1 cellular context compared by ENCODE assay signal in genomic region chr17:29369831-29370735, GRCh38.
TF ChIP-seq lines count a peak whose summit lies in the region.

No MANE protein-coding gene starts in this region.

TF ChIP-seq in WTC11, 78 proteins besides CTCF, POLR2A, EP300 and RAD21 (continued from another document):
- TF ChIP-seq ARID4B (CRISPR knock-in tag; IDR thresholded peaks at IDR 0.05; ENCODE audit: borderline replicate concordance) (peak; percentile 31; the same call in 1 of the 2 replicates), MYBL2 (CRISPR knock-in tag; IDR thresholded peaks at IDR 0.05) (no peak), ZNF416 (CRISPR knock-in tag; IDR thresholded peaks at IDR 0.05) (no peak), ZNF423 (CRISPR knock-in tag; IDR thresholded peaks at IDR 0.05) (no peak), ATF1 (CRISPR knock-in tag; IDR thresholded peaks at IDR 0.05) (no peak), ZNF512 (CRISPR knock-in tag; IDR thresholded peaks at IDR 0.05; ENCODE audit: borderline replicate concordance) (no peak), GRHL2 (CRISPR knock-in tag; IDR thresholded peaks at IDR 0.05; ENCODE audit: insufficient replicate concordance, severe bottlenecking) (no peak), SMAD4 (CRISPR knock-in tag; IDR thresholded peaks at IDR 0.05) (no peak)
- TF ChIP-seq, protein P1, sequence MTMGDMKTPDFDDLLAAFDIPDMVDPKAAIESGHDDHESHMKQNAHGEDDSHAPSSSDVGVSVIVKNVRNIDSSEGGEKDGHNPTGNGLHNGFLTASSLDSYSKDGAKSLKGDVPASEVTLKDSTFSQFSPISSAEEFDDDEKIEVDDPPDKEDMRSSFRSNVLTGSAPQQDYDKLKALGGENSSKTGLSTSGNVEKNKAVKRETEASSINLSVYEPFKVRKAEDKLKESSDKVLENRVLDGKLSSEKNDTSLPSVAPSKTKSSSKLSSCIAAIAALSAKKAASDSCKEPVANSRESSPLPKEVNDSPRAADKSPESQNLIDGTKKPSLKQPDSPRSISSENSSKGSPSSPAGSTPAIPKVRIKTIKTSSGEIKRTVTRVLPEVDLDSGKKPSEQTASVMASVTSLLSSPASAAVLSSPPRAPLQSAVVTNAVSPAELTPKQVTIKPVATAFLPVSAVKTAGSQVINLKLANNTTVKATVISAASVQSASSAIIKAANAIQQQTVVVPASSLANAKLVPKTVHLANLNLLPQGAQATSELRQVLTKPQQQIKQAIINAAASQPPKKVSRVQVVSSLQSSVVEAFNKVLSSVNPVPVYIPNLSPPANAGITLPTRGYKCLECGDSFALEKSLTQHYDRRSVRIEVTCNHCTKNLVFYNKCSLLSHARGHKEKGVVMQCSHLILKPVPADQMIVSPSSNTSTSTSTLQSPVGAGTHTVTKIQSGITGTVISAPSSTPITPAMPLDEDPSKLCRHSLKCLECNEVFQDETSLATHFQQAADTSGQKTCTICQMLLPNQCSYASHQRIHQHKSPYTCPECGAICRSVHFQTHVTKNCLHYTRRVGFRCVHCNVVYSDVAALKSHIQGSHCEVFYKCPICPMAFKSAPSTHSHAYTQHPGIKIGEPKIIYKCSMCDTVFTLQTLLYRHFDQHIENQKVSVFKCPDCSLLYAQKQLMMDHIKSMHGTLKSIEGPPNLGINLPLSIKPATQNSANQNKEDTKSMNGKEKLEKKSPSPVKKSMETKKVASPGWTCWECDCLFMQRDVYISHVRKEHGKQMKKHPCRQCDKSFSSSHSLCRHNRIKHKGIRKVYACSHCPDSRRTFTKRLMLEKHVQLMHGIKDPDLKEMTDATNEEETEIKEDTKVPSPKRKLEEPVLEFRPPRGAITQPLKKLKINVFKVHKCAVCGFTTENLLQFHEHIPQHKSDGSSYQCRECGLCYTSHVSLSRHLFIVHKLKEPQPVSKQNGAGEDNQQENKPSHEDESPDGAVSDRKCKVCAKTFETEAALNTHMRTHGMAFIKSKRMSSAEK (CRISPR knock-in tag; IDR thresholded peaks at IDR 0.05; ENCODE audit: borderline replicate concordance) = no peak
- TF ChIP-seq, protein P2, sequence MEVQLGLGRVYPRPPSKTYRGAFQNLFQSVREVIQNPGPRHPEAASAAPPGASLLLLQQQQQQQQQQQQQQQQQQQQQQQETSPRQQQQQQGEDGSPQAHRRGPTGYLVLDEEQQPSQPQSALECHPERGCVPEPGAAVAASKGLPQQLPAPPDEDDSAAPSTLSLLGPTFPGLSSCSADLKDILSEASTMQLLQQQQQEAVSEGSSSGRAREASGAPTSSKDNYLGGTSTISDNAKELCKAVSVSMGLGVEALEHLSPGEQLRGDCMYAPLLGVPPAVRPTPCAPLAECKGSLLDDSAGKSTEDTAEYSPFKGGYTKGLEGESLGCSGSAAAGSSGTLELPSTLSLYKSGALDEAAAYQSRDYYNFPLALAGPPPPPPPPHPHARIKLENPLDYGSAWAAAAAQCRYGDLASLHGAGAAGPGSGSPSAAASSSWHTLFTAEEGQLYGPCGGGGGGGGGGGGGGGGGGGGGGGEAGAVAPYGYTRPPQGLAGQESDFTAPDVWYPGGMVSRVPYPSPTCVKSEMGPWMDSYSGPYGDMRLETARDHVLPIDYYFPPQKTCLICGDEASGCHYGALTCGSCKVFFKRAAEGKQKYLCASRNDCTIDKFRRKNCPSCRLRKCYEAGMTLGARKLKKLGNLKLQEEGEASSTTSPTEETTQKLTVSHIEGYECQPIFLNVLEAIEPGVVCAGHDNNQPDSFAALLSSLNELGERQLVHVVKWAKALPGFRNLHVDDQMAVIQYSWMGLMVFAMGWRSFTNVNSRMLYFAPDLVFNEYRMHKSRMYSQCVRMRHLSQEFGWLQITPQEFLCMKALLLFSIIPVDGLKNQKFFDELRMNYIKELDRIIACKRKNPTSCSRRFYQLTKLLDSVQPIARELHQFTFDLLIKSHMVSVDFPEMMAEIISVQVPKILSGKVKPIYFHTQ (CRISPR knock-in tag; IDR thresholded peaks at IDR 0.05) = no peak
- TF ChIP-seq, protein P3, sequence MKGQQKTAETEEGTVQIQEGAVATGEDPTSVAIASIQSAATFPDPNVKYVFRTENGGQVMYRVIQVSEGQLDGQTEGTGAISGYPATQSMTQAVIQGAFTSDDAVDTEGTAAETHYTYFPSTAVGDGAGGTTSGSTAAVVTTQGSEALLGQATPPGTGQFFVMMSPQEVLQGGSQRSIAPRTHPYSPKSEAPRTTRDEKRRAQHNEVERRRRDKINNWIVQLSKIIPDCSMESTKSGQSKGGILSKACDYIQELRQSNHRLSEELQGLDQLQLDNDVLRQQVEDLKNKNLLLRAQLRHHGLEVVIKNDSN (CRISPR knock-in tag; IDR thresholded peaks at IDR 0.05) = 0 out of 2 replicates have a peak, but pooled peaks have one; percentile 13
